19 cellular contexts compared by ENCODE assay signal in the genomic region with DNA sequence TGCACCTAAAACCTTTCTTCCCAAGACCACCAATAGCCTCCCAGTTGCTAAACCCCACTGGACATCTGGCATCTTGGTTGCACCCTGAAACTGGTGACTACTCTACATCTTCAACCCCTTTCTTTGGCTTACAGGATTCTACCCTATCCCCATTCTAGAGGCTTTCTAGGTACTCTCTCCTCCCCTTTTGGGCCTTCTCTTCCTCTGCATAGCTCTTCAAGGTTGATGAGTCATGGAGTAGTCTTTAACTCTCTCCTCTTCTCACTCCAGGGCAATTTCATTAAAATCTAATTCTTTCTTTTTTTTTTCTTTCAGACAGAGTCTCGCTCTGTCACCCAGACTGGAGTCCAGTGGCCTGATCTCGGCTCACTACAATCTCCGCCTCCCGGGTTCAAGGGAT. TPM values are rescaled to one million over a fixed set of nuclear protein-coding genes. Genes with fewer than 3 reads are reported as not detected.
"Had no signal": no experiment of that assay in that cellular context is flagged by ENCODE, and none has a peak within 500 bp of the region (broad histone marks: within the 10 kb centered on the region; RNA-seq: fewer than 3 reads in every experiment).

No MANE protein-coding gene starts in this region.

- H3K9me3 Mint-ChIP-seq: activated naive CD4-positive, alpha-beta T cell treated with anti-CD3 and anti-CD28 coated beads for 36 hours; memory B cell; nephron; WTC11 had no signal

- H3K4me1 Mint-ChIP-seq: memory B cell had no signal

- H3K9me3 ChIP-seq: colonic mucosa, psoas muscle, upper lobe of left lung had no signal

- H3K27me3 ChIP-seq: colonic mucosa, upper lobe of left lung had no signal

- H3K36me3 Mint-ChIP-seq: memory B cell, WTC11 had no signal

- H3K4me3 ChIP-seq: colonic mucosa, psoas muscle, upper lobe of left lung had no signal

- DNase-seq: activated CD4-positive, alpha-beta T cell treated with anti-CD3 and anti-CD28 coated beads for 48 hours; activated naive CD4-positive, alpha-beta T cell treated with anti-CD3 and anti-CD28 coated beads for 36 hours; colonic mucosa; effector memory CD4-positive, alpha-beta T cell; hypothalamus; left colon; psoas muscle; stimulated activated CD4-positive, alpha-beta T cell treated with anti-CD3 and anti-CD28 coated beads, Interleukin-2, amount 100 ng/mL, for 24 hours; stimulated activated naive CD4-positive, alpha-beta T cell; substantia nigra; upper lobe of left lung had no signal

- H3K27ac Mint-ChIP-seq: activated naive CD4-positive, alpha-beta T cell treated with anti-CD3 and anti-CD28 coated beads for 36 hours; memory B cell; WTC11 had no signal

- H3K4me3 Mint-ChIP-seq: activated naive CD4-positive, alpha-beta T cell treated with anti-CD3 and anti-CD28 coated beads for 36 hours; memory B cell; nephron; WTC11 had no signal

- H3K27ac ChIP-seq: colonic mucosa, psoas muscle, upper lobe of left lung had no signal

- ATAC-seq: left colon, psoas muscle, sciatic nerve, WTC11 had no signal

- H3K27me3 Mint-ChIP-seq: memory B cell had no signal

- H3K36me3 ChIP-seq: colonic mucosa, upper lobe of left lung had no signal

- H3K4me1 ChIP-seq: colonic mucosa, psoas muscle, upper lobe of left lung had no signal

RNA-seq across cellular contexts. Expression of gene CXorf58, which starts 16.9 kb away (rescaled TPM):
- total RNA-seq: cardiac septum; colonic mucosa; glomerular endothelial cell; left colon; omental fat pad; sciatic nerve; T-helper 1 cell treated with Interleukin-12 subunit alpha and Interleukin-12 subunit beta and Interleukin-4 antibody, amounts not matched to agents 30 ng/mL and 1 ng/mL, for 36 hours; WTC11 had no signal
